15 cellular contexts compared by ENCODE assay signal in the genomic region with DNA sequence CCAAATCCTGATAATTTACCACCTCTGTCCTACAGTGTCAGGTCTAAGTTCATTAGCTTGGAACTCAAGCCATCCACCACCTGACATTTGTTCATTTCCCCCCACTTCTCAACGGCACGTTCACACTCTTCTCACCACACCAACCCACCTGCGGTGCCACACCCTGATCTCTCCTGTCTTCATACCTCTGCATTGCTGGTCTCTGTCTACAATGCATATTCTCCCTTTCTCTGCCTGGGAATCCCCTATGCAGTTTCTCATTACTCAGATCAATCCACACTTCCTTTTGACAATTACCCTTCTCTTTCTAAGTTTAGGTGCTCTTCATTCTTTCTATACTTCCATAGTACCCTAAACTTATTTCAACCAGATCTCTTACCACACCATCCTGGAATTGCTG. TPM values are rescaled to one million over a fixed set of nuclear protein-coding genes. Genes with fewer than 3 reads are reported as not detected.
DNase-seq lines count a peak whose midpoint lies in the region; ATAC-seq lines count a peak whose summit lies in the region.
"Had no signal": no experiment of that assay in that cellular context is flagged by ENCODE, and none has a peak within 500 bp of the region (broad histone marks: within the 10 kb centered on the region; RNA-seq: fewer than 3 reads in every experiment).

No MANE protein-coding gene starts in this region.

- no peak overlapping the region for H3K4me3 ChIP-seq in CD4-positive, CD25-positive, alpha-beta regulatory T cell (ENCODE audit: low read depth, low read length)
- H3K4me3 ChIP-seq: BLaER1 had no signal

- H3K4me1 ChIP-seq in CD4-positive, CD25-positive, alpha-beta regulatory T cell (ENCODE audit: control insufficient read depth, insufficient read depth, low read length, poor library complexity, severe bottlenecking) = peaks cover 7% of the 10 kb centered on the region
- H3K4me1 ChIP-seq: BLaER1 had no signal

- no peak overlapping the region for H3K4me3 Mint-ChIP-seq in CD4-positive, CD25-positive, alpha-beta regulatory T cell
- no peak overlapping the region for H3K4me3 Mint-ChIP-seq in T-helper 17 cell

- H3K27ac ChIP-seq in CD4-positive, CD25-positive, alpha-beta regulatory T cell (ENCODE audit: insufficient read depth, low read length, poor library complexity, severe bottlenecking) = no peak overlapping the region
- H3K27ac ChIP-seq: BLaER1, epithelial cell of prostate had no signal

- H3K9me3 ChIP-seq in CD4-positive, CD25-positive, alpha-beta regulatory T cell (ENCODE audit: control insufficient read depth in 2 of 2, low read length in 2 of 2) = no peaks in the 10 kb centered on the region
- no peaks in the 10 kb centered on the region for H3K9me3 ChIP-seq in T-helper 17 cell (ENCODE audit: control insufficient read depth, low read length, poor library complexity, severe bottlenecking)
- H3K9me3 ChIP-seq: BLaER1 had no signal

- DNase-seq in CD4-positive, CD25-positive, alpha-beta regulatory T cell = peak in 1 of 3 donors; percentile 33
- DNase-seq in T-helper 17 cell = no peak
- no peak for DNase-seq in NAMALWA (ENCODE audit: low spot score)
- no peak for DNase-seq in NCI-H446 (lab: John Stamatoyannopoulos, UW)
- DNase-seq in NCI-H2081 treated with DMSO at 0.1 percent for 48 hours (lab: John Stamatoyannopoulos, UW) = no peak
- DNase-seq: activated CD4-positive, alpha-beta T cell treated with anti-CD3 and anti-CD28 coated beads, Interleukin-2, amount 50 U/mL, for 1 hour; IMR-90; NCI-H446 treated with DMSO at 0.1 percent for 48 hours; stimulated activated CD4-positive, alpha-beta T cell treated with anti-CD3 and anti-CD28 coated beads, Interleukin-2, amount 100 ng/mL, for 48 hours had no signal

- H3K36me3 ChIP-seq in CD4-positive, CD25-positive, alpha-beta regulatory T cell (ENCODE audit: control insufficient read depth, insufficient read depth, low read length) = no peaks in the 10 kb centered on the region
- H3K36me3 ChIP-seq: BLaER1 had no signal

- H3K36me3 Mint-ChIP-seq in CD4-positive, CD25-positive, alpha-beta regulatory T cell = no peaks in the 10 kb centered on the region
- peaks cover 5% of the 10 kb centered on the region for H3K36me3 Mint-ChIP-seq in T-helper 17 cell (ENCODE audit: low read depth)

- no peaks in the 10 kb centered on the region for H3K27me3 Mint-ChIP-seq in CD4-positive, CD25-positive, alpha-beta regulatory T cell
- H3K27me3 Mint-ChIP-seq in T-helper 17 cell = peaks cover 27% of the 10 kb centered on the region

- H3K9me3 Mint-ChIP-seq in CD4-positive, CD25-positive, alpha-beta regulatory T cell = no peaks in the 10 kb centered on the region

- no peaks in the 10 kb centered on the region for H3K27me3 ChIP-seq in CD4-positive, CD25-positive, alpha-beta regulatory T cell (ENCODE audit: control insufficient read depth, insufficient read depth, low read length)
- H3K27me3 ChIP-seq: BLaER1 had no signal

- peak overlapping the region; percentile 1 to 9 (median 3) for H3K27ac Mint-ChIP-seq in CD4-positive, CD25-positive, alpha-beta regulatory T cell
- peak overlapping the region; percentile 51 for H3K27ac Mint-ChIP-seq in T-helper 17 cell

- ATAC-seq in CD4-positive, CD25-positive, alpha-beta regulatory T cell (ENCODE audit: low read depth in 2 of 2) = peak in 1 of 2 donors; percentile 34
- ATAC-seq in GM18498 (IDR thresholded peaks at IDR 0.05; ENCODE audit: unreplicated experiment) (peak; percentile 63), GM21717 (IDR thresholded peaks at IDR 0.05; ENCODE audit: unreplicated experiment) (peak; percentile 49), T-helper 17 cell (peak; percentile 35), HG02763 (IDR thresholded peaks at IDR 0.05; ENCODE audit: unreplicated experiment) (no peak)
- ATAC-seq: Panc1 had no signal

- peaks cover 5 to 10% (median 8%) of the 10 kb centered on the region in 4 donors for H3K4me1 Mint-ChIP-seq in CD4-positive, CD25-positive, alpha-beta regulatory T cell
- peaks cover 9% of the 10 kb centered on the region for H3K4me1 Mint-ChIP-seq in T-helper 17 cell

RNA-seq across cellular contexts. Expression of a gene that starts 20.4 kb away (rescaled TPM):
- 43.4 TPM for total RNA-seq in CD4-positive, CD25-positive, alpha-beta regulatory T cell
- polyA plus RNA-seq in CD4-positive, CD25-positive, alpha-beta regulatory T cell = 10 to 100 TPM; 18.2 to 27.4 (median 19.3) TPM
- 10 to 100 TPM; 25.3 to 34.6 TPM for total RNA-seq in T-helper 17 cell

RNA-seq across cellular contexts. Expression of a gene that starts 43.3 kb away (rescaled TPM):
- 2.7 TPM for total RNA-seq in CD4-positive, CD25-positive, alpha-beta regulatory T cell
- polyA plus RNA-seq in CD4-positive, CD25-positive, alpha-beta regulatory T cell = 1 to 10 TPM; 1.7 to 3.0 (median 2.3) TPM
- total RNA-seq in T-helper 17 cell = 1 to 10 TPM; 1.7 to 2.5 TPM

RNA-seq across cellular contexts. Expression of a gene that starts 43.4 kb away (rescaled TPM):
- 51.2 TPM for total RNA-seq in CD4-positive, CD25-positive, alpha-beta regulatory T cell
- polyA plus RNA-seq in CD4-positive, CD25-positive, alpha-beta regulatory T cell = 10 to 100 TPM; 65.0 to 71.0 (median 66.9) TPM
- total RNA-seq in T-helper 17 cell = 10 to 100 TPM; 53.1 to 60.8 TPM
